Comparison of ENCODE assay signal across 23 cellular contexts in genomic region chr11:905952-906351, GRCh38.
"Had no signal": no experiment of that assay in that cellular context is flagged by ENCODE, and none has a peak within 500 bp of the region (broad histone marks: within the 10 kb centered on the region; RNA-seq: fewer than 3 reads in every experiment).

No MANE protein-coding gene starts in this region.

- ATAC-seq: esophagus mucosa, gastrocnemius medialis, heart right ventricle, left cardiac atrium, left lung, left ventricle myocardium superior, lower lobe of right lung, mucosa of descending colon had no signal

- H3K27me3 Mint-ChIP-seq: dendritic cell treated with granulocyte-macrophage colony-stimulating factor and Interleukin-4, amounts not matched to agents 40 ng/mL and 50 ng/mL, for 4 days; naive B cell had no signal

- H3K9me3 ChIP-seq: colonic mucosa, esophagus squamous epithelium, gastrocnemius medialis, heart right ventricle, left lung, lower lobe of right lung, mucosa of descending colon had no signal

- H3K9me3 Mint-ChIP-seq: dendritic cell treated with granulocyte-macrophage colony-stimulating factor and Interleukin-4, amounts not matched to agents 40 ng/mL and 50 ng/mL, for 4 days; mesothelial cell of epicardium; naive B cell had no signal

- DNase-seq: colonic mucosa; cortex of kidney; effector CD8-positive, alpha-beta T cell; erythroblast; esophagus squamous epithelium; foreskin fibroblast; foreskin melanocyte; gastrocnemius medialis; glutamatergic neuron; head of caudate nucleus; heart right ventricle; hippocampal formation; left cardiac atrium; left lung; left ventricle myocardium superior; lower lobe of right lung; mesenchymal stem cell; mucosa of descending colon; naive B cell had no signal

- H3K4me3 ChIP-seq: colonic mucosa, esophagus squamous epithelium, gastrocnemius medialis, heart right ventricle, left lung, lower lobe of right lung, mucosa of descending colon had no signal

- H3K27ac Mint-ChIP-seq: dendritic cell treated with granulocyte-macrophage colony-stimulating factor and Interleukin-4, amounts not matched to agents 40 ng/mL and 50 ng/mL, for 4 days; mesothelial cell of epicardium had no signal

- H3K4me3 Mint-ChIP-seq: dendritic cell treated with granulocyte-macrophage colony-stimulating factor and Interleukin-4, amounts not matched to agents 40 ng/mL and 50 ng/mL, for 4 days; mesothelial cell of epicardium had no signal

- H3K4me1 ChIP-seq: colonic mucosa had no signal

- H3K27ac ChIP-seq: colonic mucosa, epithelial cell of prostate, esophagus squamous epithelium, gastrocnemius medialis, heart right ventricle, left lung, lower lobe of right lung had no signal

- H3K27me3 ChIP-seq: colonic mucosa, esophagus squamous epithelium, gastrocnemius medialis, heart right ventricle, left lung had no signal
